8 cellular contexts compared by ENCODE assay signal in genomic region chr14:76947078-76947837, GRCh38.
DNase-seq lines count a peak whose midpoint lies in the region; ATAC-seq and TF ChIP-seq lines count a peak whose summit lies in the region.

No MANE protein-coding gene starts in this region.

- ATAC-seq in HG03442 (IDR thresholded peaks at IDR 0.05; ENCODE audit: unreplicated experiment) (peak; percentile 81), lower lobe of right lung (peak; percentile 95 to 97)

- H3K27ac ChIP-seq in dorsolateral prefrontal cortex (peak overlapping the region; percentile 27 to 94 (median 87)), lower lobe of right lung (peak overlapping the region; percentile 84)

- H3K9me3 ChIP-seq in lower lobe of right lung, result no peaks in the 10 kb centered on the region

- no peaks in the 10 kb centered on the region for H3K36me3 ChIP-seq in lower lobe of right lung

- peaks cover 43% of the 10 kb centered on the region for H3K4me1 ChIP-seq in lower lobe of right lung

- H3K27me3 ChIP-seq in dorsolateral prefrontal cortex (no peaks in the 10 kb centered on the region), lower lobe of right lung (ENCODE audit: low read depth) (no peaks in the 10 kb centered on the region)

- intact Hi-C loops in dorsolateral prefrontal cortex (cut with DNase I) (loop anchor here (1.0 to 5.0 kb wide), 5 partner anchors 9 to 121 kb away; partner anchors contain the start of gene IRF2BPL (in 2 of the 2)), lower lobe of right lung (cut with DNase I) (no loop called here)

- peak overlapping the region in 48 of 59 donors; percentile 0 to 46 (median 32) for H3K4me3 ChIP-seq in dorsolateral prefrontal cortex
- peak overlapping the region; percentile 23 for H3K4me3 ChIP-seq in lower lobe of right lung

- peak in 55 of 56 donors; percentile 39 to 88 (median 72) for TF ChIP-seq CTCF in dorsolateral prefrontal cortex (IDR thresholded peaks at IDR 0.05 in 54 of 56, conservative IDR thresholded peaks at IDR 0.05 in 2 of 56; ENCODE audit: low read depth in 1 of 56, partially characterized antibody in 56 of 56)
- peak; percentile 65 for TF ChIP-seq CTCF in lower lobe of right lung (IDR thresholded peaks at IDR 0.05)

- DNase-seq in AG20443 (ENCODE audit: low spot score) (peak; percentile 89), GM19240 (ENCODE audit: insufficient read length, low spot score) (peak; percentile 83), NCI-H524 treated with DMSO at 0.1 percent for 48 hours (lab: John Stamatoyannopoulos, UW) (peak; percentile 91), dorsolateral prefrontal cortex (peak; percentile 88 to 96 (median 94)), lower lobe of right lung (peak; percentile 94)
- peak; percentile 82 to 87 for DNase-seq in activated CD4-positive, alpha-beta T cell treated with anti-CD3 and anti-CD28 coated beads, Interleukin-2, amount 50 U/mL, for 48 hours
- peak; percentile 62 to 74 (median 68) for DNase-seq in stimulated activated CD4-positive, alpha-beta T cell treated with anti-CD3 and anti-CD28 coated beads, TNF-alpha, amount 100 ng/mL, for 48 hours (ENCODE audit: low read depth in 3 of 3)

Comparison
In these comparisons a context has a peak if more than half of its experiments do, and no peak if none do; other contexts are left out.
1. Peak in every context shown above with its lines: DNase-seq, ATAC-seq, H3K4me3 ChIP-seq and H3K27ac ChIP-seq.